In genomic region chr11:34150494-34151151, GRCh38 we compare ENCODE assay signal across 24 cellular contexts. TPM values are rescaled to one million over a fixed set of nuclear protein-coding genes. Genes with fewer than 3 reads are reported as not detected.
DNase-seq lines count a peak whose midpoint lies in the region; ATAC-seq, FAIRE-seq and TF ChIP-seq lines count a peak whose summit lies in the region.
"Had no signal": no experiment of that assay in that cellular context is flagged by ENCODE, and none has a peak within 500 bp of the region (broad histone marks: within the 10 kb centered on the region; RNA-seq: fewer than 3 reads in every experiment).

No MANE protein-coding gene starts in this region.

- TF ChIP-seq EP300 in sigmoid colon (IDR thresholded peaks at IDR 0.05): no peak

- WGBS in sigmoid colon, 2 donors: 71 to 77% methylated on average over 6 of the region's 6 CpGs

- H3K9me3 ChIP-seq in kidney (ENCODE audit: control insufficient read depth in 1 of 2, low read length in 2 of 2) (no peaks in the 10 kb centered on the region), sigmoid colon (no peaks in the 10 kb centered on the region)
- H3K9me3 ChIP-seq: heart right ventricle, left lung, psoas muscle, tibial artery had no signal

- H3K4me1 ChIP-seq in kidney (ENCODE audit: control insufficient read depth in 1 of 2, insufficient read depth in 1 of 2, low read depth in 1 of 2, low read length in 2 of 2) (no peaks in the 10 kb centered on the region), sigmoid colon (peaks cover 0 to 17% (median 15%) of the 10 kb centered on the region in 4 donors)
- H3K4me1 ChIP-seq: psoas muscle had no signal

- no peak for ATAC-seq in HG03097 (IDR thresholded peaks at IDR 0.05; ENCODE audit: low FRiP score, unreplicated experiment)
- ATAC-seq: stimulated activated naive CD8-positive, alpha-beta T cell treated with anti-CD3 and anti-CD28 coated beads, Interleukin-15, Interleukin-2, amounts not matched to agents 100 U/mL and 50 U/mL, for 24 hours had no signal

- TF ChIP-seq CTCF in VCaP (conservative IDR thresholded peaks at IDR 0.05) (no peak), kidney (IDR thresholded peaks at IDR 0.05; ENCODE audit: borderline replicate concordance, extremely low read depth, insufficient read depth) (no peak), sigmoid colon (IDR thresholded peaks at IDR 0.05) (no peak), GM10266 (IDR thresholded peaks at IDR 0.05; ENCODE audit: control insufficient read depth, insufficient read depth, low read depth, missing control alignments) (no peak)

- H3K27ac ChIP-seq in VCaP (peak overlapping the region; percentile 26; the same call in 1 of the 2 replicates), kidney (ENCODE audit: low read depth in 2 of 2, low read length in 2 of 2) (no peak overlapping the region), sigmoid colon (no peak overlapping the region)
- H3K27ac ChIP-seq: heart right ventricle, left lung, psoas muscle, skin epidermis, tibial artery had no signal

- H3K4me3 ChIP-seq in kidney (ENCODE audit: low read length in 2 of 2): no peak overlapping the region
- no peak overlapping the region for H3K4me3 ChIP-seq in sigmoid colon
- H3K4me3 ChIP-seq: heart right ventricle, left lung, psoas muscle, skin epidermis, tibial artery had no signal

- DNase-seq in GM03348 (ENCODE audit: low spot score) (peak; percentile 83), kidney (peak; percentile 45), sigmoid colon (peak; percentile 46), DMS153 treated with DMSO at 0.1 percent for 48 hours (lab: John Stamatoyannopoulos, UW; ENCODE audit: unreplicated experiment) (no peak), GDM1 (lab: John Stamatoyannopoulos, UW) (no peak), GM10266 (ENCODE audit: extremely low spot score) (no peak)
- DNase-seq: activated CD4-positive, alpha-beta T cell treated with anti-CD3 and anti-CD28 coated beads, Interleukin-2, amount 50 U/mL, for 1 hour; activated CD8-positive, alpha-beta memory T cell treated with anti-CD3 and anti-CD28 coated beads, Interleukin-2, amount 50 U/mL, for 4 hours; activated naive CD8-positive, alpha-beta T cell treated with anti-CD3 and anti-CD28 coated beads for 36 hours; DMS79 treated with DMSO at 0.1 percent for 48 hours; heart right ventricle; NCI-H146; NCI-H510A treated with DMSO at 0.1 percent for 48 hours; NK-92 treated with Interleukin-12 subunit alpha and Interleukin-12 subunit beta, amount 100 ng/mL, for 24 hours; stimulated activated CD4-positive, alpha-beta T cell treated with anti-CD3 and anti-CD28 coated beads, Interleukin-2, amount 100 ng/mL, for 48 hours; stimulated activated naive CD8-positive, alpha-beta T cell treated with anti-CD3 and anti-CD28 coated beads, Interleukin-15, Interleukin-2, amounts not matched to agents 100 U/mL and 50 U/mL, for 24 hours; T-helper 2 cell; tibial artery had no signal

- H3K9ac ChIP-seq in kidney (ENCODE audit: low read length in 2 of 2): no peak overlapping the region

- TF ChIP-seq POLR2A in sigmoid colon (IDR thresholded peaks at IDR 0.05): no peak

- intact Hi-C loops in kidney (cut with DNase I) (no loop called here), sigmoid colon (cut with DNase I) (no loop called here)

- H3K27me3 ChIP-seq in sigmoid colon: no peaks in the 10 kb centered on the region
- H3K27me3 ChIP-seq: heart right ventricle, left lung, tibial artery had no signal

- H3K36me3 ChIP-seq in kidney (ENCODE audit: control insufficient read depth in 1 of 2, insufficient read depth in 2 of 2, low read length in 2 of 2) (peaks cover 15 to 23% of the 10 kb centered on the region in 2 donors), sigmoid colon (peaks cover 6 to 70% (median 24%) of the 10 kb centered on the region in 4 donors)

- no peak for FAIRE-seq in kidney (lab: Jason Lieb, UNC)
- FAIRE-seq: colon had no signal

RNA-seq across cellular contexts. Expression of gene NAT10, which starts 45.2 kb away (rescaled TPM):
- 43.1 TPM for total RNA-seq in kidney
- 24.1 TPM for polyA plus RNA-seq in kidney (ENCODE audit: insufficient read depth, low read depth, low replicate concordance)
- total RNA-seq in sigmoid colon: 10 to 100 TPM; 13.2 to 28.0 (median 19.4) TPM
- polyA plus RNA-seq in sigmoid colon: 10 to 100 TPM in 1 of 3 donors, 1 to 10 TPM in 2; 5.3 to 35.4 (median 7.2) TPM

Comparison
In these comparisons a context has a peak if more than half of its experiments do, and no peak if none do; other contexts are left out.
1. DNase-seq: peak in GM03348 (single experiment), kidney (single experiment) and sigmoid colon (single experiment); none in DMS153 treated with DMSO at 0.1 percent for 48 hours (single experiment), GDM1 (single experiment) and GM10266 (single experiment).